1 cellular context compared by ENCODE assay signal in genomic region chr9:34382054-34382453, GRCh38.
TF ChIP-seq lines count a peak whose summit lies in the region.

No MANE protein-coding gene starts in this region.

TF ChIP-seq in HepG2, 621 proteins besides CTCF, POLR2A, EP300 and RAD21:
- TF ChIP-seq ZNF451 (CRISPR knock-in tag; IDR thresholded peaks at IDR 0.05) = no peak
- TF ChIP-seq EEA1 (CRISPR knock-in tag; IDR thresholded peaks at IDR 0.05; ENCODE audit: borderline replicate concordance) = no peak
- TF ChIP-seq ZNF652 (CRISPR knock-in tag; IDR thresholded peaks at IDR 0.05; ENCODE audit: borderline replicate concordance, low read depth) = no peak
- no peak for TF ChIP-seq ZNF468 (CRISPR knock-in tag; IDR thresholded peaks at IDR 0.05)
- TF ChIP-seq ZNF17 (CRISPR knock-in tag; IDR thresholded peaks at IDR 0.05) = no peak
- TF ChIP-seq ZBTB43 (CRISPR knock-in tag; conservative IDR thresholded peaks at IDR 0.05) = no peak
- no peak for TF ChIP-seq ZFAT (CRISPR knock-in tag; conservative IDR thresholded peaks at IDR 0.05)
- no peak for TF ChIP-seq ZMYM3 (CRISPR knock-in tag; IDR thresholded peaks at IDR 0.05)
